Comparison of ENCODE assay signal across 11 cellular contexts in genomic region chr22:39090426-39091064, GRCh38. TPM values are rescaled to one million over a fixed set of nuclear protein-coding genes. Genes with fewer than 3 reads are reported as not detected.
A peak's percentile ranks its signal among the peaks of the same experiment; 100 is the strongest.
DNase-seq lines count a peak whose midpoint lies in the region; ATAC-seq and TF ChIP-seq lines count a peak whose summit lies in the region.
"Had no signal": no experiment of that assay in that cellular context is flagged by ENCODE, and none has a peak within 500 bp of the region (broad histone marks: within the 10 kb centered on the region; RNA-seq: fewer than 3 reads in every experiment).

No MANE protein-coding gene starts in this region.

- no peak for TF ChIP-seq CTCF in natural killer cell (IDR thresholded peaks at IDR 0.05)
- TF ChIP-seq CTCF in upper lobe of left lung (IDR thresholded peaks at IDR 0.05), result no peak

- no peak overlapping the region for H3K4me3 ChIP-seq in upper lobe of left lung

- H3K27ac ChIP-seq in upper lobe of left lung, result peak overlapping the region in 3 of 4 donors; percentile 21 to 73 (median 64)

- peaks cover 12% of the 10 kb centered on the region for H3K36me3 Mint-ChIP-seq in activated T-helper 1 cell treated with anti-CD3 and anti-CD28 coated beads, Interleukin-12 subunit alpha, Interleukin-12 subunit beta, Interleukin-2, Interleukin-4 antibody, amounts not matched to agents 30 ng/mL and 10 ng/mL and 1 ng/mL, durations not matched to agents 14 hours and 24 hours and 36 hours (ENCODE audit: low read depth)
- H3K36me3 Mint-ChIP-seq in natural killer cell, result no peaks in the 10 kb centered on the region

- peaks cover 80% of the 10 kb centered on the region for H3K4me1 Mint-ChIP-seq in activated T-helper 1 cell treated with anti-CD3 and anti-CD28 coated beads, Interleukin-12 subunit alpha, Interleukin-12 subunit beta, Interleukin-2, Interleukin-4 antibody, amounts not matched to agents 30 ng/mL and 10 ng/mL and 1 ng/mL, durations not matched to agents 14 hours and 24 hours and 36 hours (ENCODE audit: low read depth)
- H3K4me1 Mint-ChIP-seq in natural killer cell, result peaks cover 82 to 90% of the 10 kb centered on the region in 2 donors

- no peak for TF ChIP-seq POLR2A in upper lobe of left lung (IDR thresholded peaks at IDR 0.05)

- DNase-seq in SKM-1 treated with dmso at 0.1 percent for 144 hours (lab: John Stamatoyannopoulos, UW; ENCODE audit: unreplicated experiment), result peak; percentile 54
- DNase-seq in SKM-1 (lab: John Stamatoyannopoulos, UW; ENCODE audit: unreplicated experiment), result no peak
- DNase-seq in activated T-helper 1 cell treated with anti-CD3 and anti-CD28 coated beads, Interleukin-12 subunit alpha, Interleukin-12 subunit beta, Interleukin-2, Interleukin-4 antibody, amounts not matched to agents 30 ng/mL and 10 ng/mL and 1 ng/mL, durations not matched to agents 14 hours and 24 hours and 36 hours (ENCODE audit: low spot score), result peak; percentile 81
- DNase-seq in natural killer cell, result peak; percentile 90
- peak; percentile 56 to 68 for DNase-seq in upper lobe of left lung
- no peak for DNase-seq in NOMO-1 (lab: John Stamatoyannopoulos, UW; ENCODE audit: unreplicated experiment in 2 of 2)
- DNase-seq: NCI-H446 treated with DMSO at 0.1 percent for 48 hours had no signal

- peak; percentile 67 to 87 (median 77) for ATAC-seq in natural killer cell
- ATAC-seq in upper lobe of left lung (ENCODE audit: low FRiP score in 2 of 2), result peak; percentile 49 to 59
- no peak for ATAC-seq in GM21390 (IDR thresholded peaks at IDR 0.05; ENCODE audit: unreplicated experiment)
- no peak for ATAC-seq in HG03521 (IDR thresholded peaks at IDR 0.05; ENCODE audit: unreplicated experiment)

- peak overlapping the region; percentile 75 for H3K4me3 Mint-ChIP-seq in activated T-helper 1 cell treated with anti-CD3 and anti-CD28 coated beads, Interleukin-12 subunit alpha, Interleukin-12 subunit beta, Interleukin-2, Interleukin-4 antibody, amounts not matched to agents 30 ng/mL and 10 ng/mL and 1 ng/mL, durations not matched to agents 14 hours and 24 hours and 36 hours
- H3K4me3 Mint-ChIP-seq in natural killer cell, result peak overlapping the region; percentile 90

- H3K4me1 ChIP-seq in upper lobe of left lung, result peaks cover 0 to 8% (median 0%) of the 10 kb centered on the region in 4 donors

- no peaks in the 10 kb centered on the region for H3K27me3 Mint-ChIP-seq in activated T-helper 1 cell treated with anti-CD3 and anti-CD28 coated beads, Interleukin-12 subunit alpha, Interleukin-12 subunit beta, Interleukin-2, Interleukin-4 antibody, amounts not matched to agents 30 ng/mL and 10 ng/mL and 1 ng/mL, durations not matched to agents 14 hours and 24 hours and 36 hours (ENCODE audit: insufficient read depth)
- no peaks in the 10 kb centered on the region for H3K27me3 Mint-ChIP-seq in natural killer cell (ENCODE audit: low read depth in 2 of 2)

- no peaks in the 10 kb centered on the region for H3K36me3 ChIP-seq in upper lobe of left lung

- peak overlapping the region; percentile 94 for H3K27ac Mint-ChIP-seq in activated T-helper 1 cell treated with anti-CD3 and anti-CD28 coated beads, Interleukin-12 subunit alpha, Interleukin-12 subunit beta, Interleukin-2, Interleukin-4 antibody, amounts not matched to agents 30 ng/mL and 10 ng/mL and 1 ng/mL, durations not matched to agents 14 hours and 24 hours and 36 hours
- H3K27ac Mint-ChIP-seq in natural killer cell, result peak overlapping the region; percentile 98 to 99

- no peaks in the 10 kb centered on the region for H3K27me3 ChIP-seq in upper lobe of left lung

- TF ChIP-seq EP300 in upper lobe of left lung (IDR thresholded peaks at IDR 0.05), result no peak

- no peaks in the 10 kb centered on the region for H3K9me3 ChIP-seq in upper lobe of left lung

- no peaks in the 10 kb centered on the region for H3K9me3 Mint-ChIP-seq in activated T-helper 1 cell treated with anti-CD3 and anti-CD28 coated beads, Interleukin-12 subunit alpha, Interleukin-12 subunit beta, Interleukin-2, Interleukin-4 antibody, amounts not matched to agents 30 ng/mL and 10 ng/mL and 1 ng/mL, durations not matched to agents 14 hours and 24 hours and 36 hours
- H3K9me3 Mint-ChIP-seq in natural killer cell, result no peaks in the 10 kb centered on the region

- intact Hi-C loops in activated T-helper 1 cell treated with anti-CD3 and anti-CD28 coated beads, Interleukin-12 subunit alpha, Interleukin-12 subunit beta, Interleukin-2, Interleukin-4 antibody, amounts not matched to agents 30 ng/mL and 10 ng/mL and 1 ng/mL, durations not matched to agents 14 hours and 24 hours and 36 hours (cut with micrococcal nuclease), result loop anchor here (1.0 to 5.0 kb wide), 6 partner anchors 9 to 333 kb away; partner anchors contain the start of genes APOBEC3G, CBX6, RPL3 and SUN2
- intact Hi-C loops in natural killer cell (cut with micrococcal nuclease), result loop anchor here (1.0 to 2.0 kb wide), 5 partner anchors 9 to 442 kb away; partner anchors contain the start of genes APOBEC3C and RPS19BP1

- 50 to 57% methylated on average over 12 to 15 of the region's 15 CpGs for WGBS in upper lobe of left lung, 2 donors

RNA-seq across cellular contexts. Expression of gene APOBEC3H, which starts 6.5 kb away (rescaled TPM):
- 5.0 and 7.4 TPM in 2 replicates for total RNA-seq in activated T-helper 1 cell treated with anti-CD3 and anti-CD28 coated beads, Interleukin-12 subunit alpha, Interleukin-12 subunit beta, Interleukin-2, Interleukin-4 antibody, amounts not matched to agents 30 ng/mL and 10 ng/mL and 1 ng/mL, durations not matched to agents 14 hours and 24 hours and 36 hours
- total RNA-seq in natural killer cell (10 to 100 TPM; 14.1 to 17.0 (median 14.6) TPM), upper lobe of left lung (1 to 10 TPM in 3 of 6 donors, under 1 TPM in 3; 0.78 to 4.2 (median 1.0) TPM)
- total RNA-seq: epithelial cell of proximal tubule, skeletal muscle tissue had no signal

RNA-seq across cellular contexts. Expression of gene APOBEC3G, which starts 13.5 kb away (rescaled TPM):
- 53.7 and 56.7 TPM in 2 replicates for total RNA-seq in activated T-helper 1 cell treated with anti-CD3 and anti-CD28 coated beads, Interleukin-12 subunit alpha, Interleukin-12 subunit beta, Interleukin-2, Interleukin-4 antibody, amounts not matched to agents 30 ng/mL and 10 ng/mL and 1 ng/mL, durations not matched to agents 14 hours and 24 hours and 36 hours
- 100 to 1,000 TPM; 168 to 308 (median 237) TPM for total RNA-seq in natural killer cell
- 10 to 100 TPM; 10.2 to 38.8 (median 15.8) TPM for total RNA-seq in upper lobe of left lung

RNA-seq across cellular contexts. Expression of gene APOBEC3F, which starts 49.9 kb away (rescaled TPM):
- total RNA-seq in activated T-helper 1 cell treated with anti-CD3 and anti-CD28 coated beads, Interleukin-12 subunit alpha, Interleukin-12 subunit beta, Interleukin-2, Interleukin-4 antibody, amounts not matched to agents 30 ng/mL and 10 ng/mL and 1 ng/mL, durations not matched to agents 14 hours and 24 hours and 36 hours, result 19.0 and 21.6 TPM in 2 replicates
- total RNA-seq in natural killer cell (10 to 100 TPM; 30.1 to 54.4 (median 41.0) TPM), upper lobe of left lung (10 to 100 TPM in 2 of 6 donors, 1 to 10 TPM in 4; 4.0 to 12.0 (median 6.5) TPM)

Comparison
In these comparisons a context has a peak if more than half of its experiments do, and no peak if none do; other contexts are left out.
1. DNase-seq: peak in SKM-1 treated with dmso at 0.1 percent for 144 hours (single experiment), activated T-helper 1 cell treated with anti-CD3 and anti-CD28 coated beads, Interleukin-12 subunit alpha, Interleukin-12 subunit beta, Interleukin-2, Interleukin-4 antibody, amounts not matched to agents 30 ng/mL and 10 ng/mL and 1 ng/mL, durations not matched to agents 14 hours and 24 hours and 36 hours (single experiment), natural killer cell (single experiment) and upper lobe of left lung (2 of 2); none in SKM-1 (single experiment) and NOMO-1 (0 of 2).
2. ATAC-seq: peak in natural killer cell (3 of 3) and upper lobe of left lung (2 of 2); none in GM21390 (single experiment) and HG03521 (single experiment).